ENCODE assay signal across 1 cellular context in the genomic region with DNA sequence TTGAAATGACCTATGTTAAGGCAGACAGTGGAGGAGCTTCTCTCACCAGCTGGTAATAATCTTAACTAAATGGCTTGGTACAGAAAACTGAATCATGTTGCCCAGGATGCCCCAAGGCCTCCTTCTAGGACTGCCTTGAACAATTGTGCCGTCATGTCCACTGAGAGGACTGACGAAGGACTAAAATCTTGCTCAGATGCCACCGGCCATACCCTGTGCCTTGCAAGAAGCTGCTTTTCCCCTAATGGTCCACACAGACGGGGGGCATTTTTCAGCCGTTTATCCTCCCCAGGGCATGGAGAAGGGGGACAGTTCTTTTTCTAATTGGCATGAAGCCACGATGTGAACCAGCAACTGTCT.
TF ChIP-seq lines count a peak whose summit lies in the region.

No MANE protein-coding gene starts in this region.

TF ChIP-seq in IMR-90, 13 proteins besides CTCF, POLR2A, EP300 and RAD21:
- TF ChIP-seq RCOR1 (IDR thresholded peaks at IDR 0.05; ENCODE audit: insufficient replicate concordance, low read length) (no peak), RFX5 (IDR thresholded peaks at IDR 0.05; ENCODE audit: low read depth, low read length) (no peak), CEBPB (IDR thresholded peaks at IDR 0.05; ENCODE audit: low read depth, low read length) (no peak), MAZ (IDR thresholded peaks at IDR 0.05; ENCODE audit: borderline replicate concordance, low read depth, low read length) (no peak), MXI1 (IDR thresholded peaks at IDR 0.05; ENCODE audit: borderline replicate concordance, low read depth, low read length) (no peak), ELK1 (IDR thresholded peaks at IDR 0.05; ENCODE audit: borderline replicate concordance, low read depth, low read length) (no peak)
